14 cellular contexts compared by ENCODE assay signal in the genomic region with DNA sequence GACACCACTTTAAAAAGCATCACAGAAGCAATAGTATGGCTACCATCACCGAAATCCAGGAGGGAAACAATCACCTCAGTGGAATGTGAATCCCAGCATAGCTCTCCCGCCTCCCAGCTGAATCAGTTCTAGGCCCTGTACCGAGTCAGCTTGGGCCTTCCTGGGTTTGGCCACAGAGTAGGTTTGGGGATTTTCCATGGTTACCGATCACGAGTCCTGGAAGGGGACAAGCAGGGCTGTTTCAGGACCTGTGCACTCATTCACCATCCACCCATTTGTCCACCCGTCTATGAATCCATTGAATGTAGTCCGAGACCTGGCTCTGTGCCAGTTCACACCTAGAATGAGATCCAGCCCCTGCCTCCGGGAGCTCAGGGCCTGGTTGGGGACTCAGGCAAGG.
A peak's percentile ranks its signal among the peaks of the same experiment; 100 is the strongest.
DNase-seq lines count a peak whose midpoint lies in the region; ATAC-seq and TF ChIP-seq lines count a peak whose summit lies in the region.
"Had no signal": no experiment of that assay in that cellular context is flagged by ENCODE, and none has a peak within 500 bp of the region (broad histone marks: within the 10 kb centered on the region; RNA-seq: fewer than 3 reads in every experiment).

No MANE protein-coding gene starts in this region.

- in situ Hi-C loops in Caki2 (cut with HindIII; ENCODE audit: low pct_unique_long_range_greater_than_20kb, low sequenced_read_pairs) (no loop called here), KBM-7 (cut with MboI; ENCODE audit: low pct_unique_long_range_greater_than_20kb, low sequenced_read_pairs) (no loop called here)

- H2AFZ ChIP-seq in osteoblast (ENCODE audit: low read length), result no peak overlapping the region

- peaks cover 26% of the 10 kb centered on the region for H4K20me1 ChIP-seq in osteoblast (ENCODE audit: insufficient read depth, low read length)

- no peaks in the 10 kb centered on the region for H3K79me2 ChIP-seq in osteoblast (ENCODE audit: insufficient read depth, low read length)

- DNase-seq in Caki2 (ENCODE audit: low read depth) (peak; percentile 38), M059J (ENCODE audit: low read depth) (peak; percentile 96), cerebellum (ENCODE audit: low spot score) (peak; percentile 74), osteoblast (ENCODE audit: insufficient read length, low spot score, missing footprints) (peak; percentile 98), KBM-7 (no peak), T-helper 1 cell (no peak), NCI-H1930 (lab: John Stamatoyannopoulos, UW) (no peak)
- DNase-seq: activated CD4-positive, alpha-beta T cell treated with anti-CD3 and anti-CD28 coated beads, Interleukin-2, amount 50 U/mL, for 1 hour; activated effector memory CD4-positive, alpha-beta T cell treated with anti-CD3 and anti-CD28 coated beads, Interleukin-2, amount 50 U/mL, for 16 hours; gastrocnemius medialis; NCI-H2029; nucleus accumbens; stimulated activated naive CD8-positive, alpha-beta T cell treated with anti-CD3 and anti-CD28 coated beads, Interleukin-15, Interleukin-2, amounts not matched to agents 100 U/mL and 50 U/mL, for 24 hours had no signal

- TF ChIP-seq CTCF in osteoblast (IDR thresholded peaks at IDR 0.05; ENCODE audit: extremely low read depth, low read depth, low read length), result no peak

- H3K4me1 ChIP-seq in osteoblast (ENCODE audit: insufficient read depth, low read length), result peaks cover 52% of the 10 kb centered on the region

- peaks cover 32% of the 10 kb centered on the region for H3K36me3 ChIP-seq in osteoblast (ENCODE audit: insufficient read depth, low read length)

- H3K4me2 ChIP-seq in osteoblast (ENCODE audit: insufficient read depth, low read length), result no peak overlapping the region

- H3K9me3 ChIP-seq in osteoblast (ENCODE audit: low read depth, low read length), result no peaks in the 10 kb centered on the region
- H3K9me3 ChIP-seq: gastrocnemius medialis had no signal

- ATAC-seq in GM19035 (IDR thresholded peaks at IDR 0.05; ENCODE audit: unreplicated experiment), result no peak
- ATAC-seq: gastrocnemius medialis; stimulated activated naive CD8-positive, alpha-beta T cell treated with anti-CD3 and anti-CD28 coated beads, Interleukin-15, Interleukin-2, amounts not matched to agents 100 U/mL and 50 U/mL, for 24 hours had no signal

- H3K27me3 ChIP-seq in osteoblast (ENCODE audit: insufficient read depth, low read length), result no peaks in the 10 kb centered on the region
- H3K27me3 ChIP-seq: gastrocnemius medialis had no signal

- peak overlapping the region; percentile 92 for H3K27ac ChIP-seq in osteoblast (ENCODE audit: low read depth, low read length)

- H3K4me3 ChIP-seq in osteoblast (ENCODE audit: insufficient read depth, low read length), result no peak overlapping the region
- H3K4me3 ChIP-seq: gastrocnemius medialis had no signal

Comparison
In these comparisons a context has a peak if more than half of its experiments do, and no peak if none do; other contexts are left out.
1. DNase-seq: peak in Caki2 (single experiment), M059J (single experiment), cerebellum (single experiment) and osteoblast (single experiment); none in KBM-7 (single experiment), T-helper 1 cell (0 of 5) and NCI-H1930 (0 of 2).